Comparison of ENCODE assay signal across 24 cellular contexts in the genomic region with DNA sequence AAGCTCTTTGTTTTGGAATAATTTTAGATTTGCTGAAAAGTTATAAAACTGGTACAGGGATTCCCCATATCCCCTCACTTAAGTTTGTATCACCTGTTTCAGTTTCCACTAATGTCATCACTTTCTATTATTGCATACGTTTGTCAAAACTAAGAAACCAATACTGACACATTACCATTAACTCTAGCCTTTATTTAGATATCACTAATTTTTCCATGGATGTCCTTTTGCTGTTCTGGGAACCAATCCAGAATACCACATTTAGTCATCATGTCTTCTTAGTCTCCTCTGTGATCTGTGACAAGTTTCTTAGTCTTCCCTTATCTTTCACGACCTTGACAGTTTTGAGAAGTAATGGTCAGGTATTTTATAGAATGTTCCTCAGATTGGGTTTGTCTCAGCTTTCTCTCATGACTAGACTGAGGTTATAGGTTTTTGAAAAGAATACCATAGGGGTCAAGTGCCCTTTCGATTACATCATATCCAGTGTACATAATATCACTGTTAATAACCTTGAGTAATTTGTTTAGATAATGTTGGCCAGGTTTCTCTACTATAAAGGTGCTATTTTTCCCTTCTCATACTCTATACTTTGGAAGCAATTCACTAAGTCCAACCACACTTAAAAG.
DNase-seq lines count a peak whose midpoint lies in the region; ATAC-seq and FAIRE-seq lines count a peak whose summit lies in the region.
"Had no signal": no experiment of that assay in that cellular context is flagged by ENCODE, and none has a peak within 500 bp of the region (broad histone marks: within the 10 kb centered on the region; RNA-seq: fewer than 3 reads in every experiment).

No MANE protein-coding gene starts in this region.

- peak; percentile 72 for ATAC-seq in GM18508 (IDR thresholded peaks at IDR 0.05; ENCODE audit: insufficient read depth, unreplicated experiment)
- ATAC-seq in GM21360 (IDR thresholded peaks at IDR 0.05; ENCODE audit: unreplicated experiment), result peak; percentile 90
- peak; percentile 78 for ATAC-seq in HG02885 (IDR thresholded peaks at IDR 0.05; ENCODE audit: poor library complexity, unreplicated experiment)
- peak; percentile 58 for ATAC-seq in HG03565 (IDR thresholded peaks at IDR 0.05; ENCODE audit: unreplicated experiment)
- ATAC-seq: natural killer cell had no signal

- DNase-seq in HTR-8/SVneo (ENCODE audit: insufficient read length, low spot score), result no peak
- DNase-seq in activated CD4-positive, CD25-positive, alpha-beta regulatory T cell treated with anti-CD3 and anti-CD28 coated beads, Interleukin-2, amount 50 U/mL, for 72 hours, result no peak
- DNase-seq in Kasumi-1 (lab: John Stamatoyannopoulos, UW), result no peak
- no peak for DNase-seq in DMS 273 (lab: John Stamatoyannopoulos, UW; ENCODE audit: unreplicated experiment)
- DNase-seq: activated CD4-positive, alpha-beta T cell treated with anti-CD3 and anti-CD28 coated beads, Interleukin-2, amount 10 ng/mL, durations not matched to agents 24 days and 14 days; activated CD8-positive, alpha-beta memory T cell treated with anti-CD3 and anti-CD28 coated beads, Interleukin-2, amount 50 U/mL, for 48 hours; activated naive CD4-positive, alpha-beta T cell treated with anti-CD3 and anti-CD28 coated beads for 36 hours; CD4-positive, alpha-beta T cell; GOT3; hippocampal formation; KBM-7; kidney glomerular epithelial cell; natural killer cell; NCI-H1105; NCI-H2227 treated with DMSO at 0.1 percent for 48 hours; Peyer's patch; stimulated activated CD4-positive, alpha-beta T cell treated with anti-CD3 and anti-CD28 coated beads, Interleukin-4, amount 100 ng/mL, for 4 hours; stimulated activated CD8-positive, alpha-beta memory T cell treated with anti-CD3 and anti-CD28 coated beads, Interleukin-4, amount 100 ng/mL, for 48 hours; substantia nigra had no signal

- FAIRE-seq in HTR-8/SVneo (lab: Jason Lieb, UNC), result no peak
- FAIRE-seq: astrocyte had no signal
